ENCODE assay signal across 19 cellular contexts in the genomic region with DNA sequence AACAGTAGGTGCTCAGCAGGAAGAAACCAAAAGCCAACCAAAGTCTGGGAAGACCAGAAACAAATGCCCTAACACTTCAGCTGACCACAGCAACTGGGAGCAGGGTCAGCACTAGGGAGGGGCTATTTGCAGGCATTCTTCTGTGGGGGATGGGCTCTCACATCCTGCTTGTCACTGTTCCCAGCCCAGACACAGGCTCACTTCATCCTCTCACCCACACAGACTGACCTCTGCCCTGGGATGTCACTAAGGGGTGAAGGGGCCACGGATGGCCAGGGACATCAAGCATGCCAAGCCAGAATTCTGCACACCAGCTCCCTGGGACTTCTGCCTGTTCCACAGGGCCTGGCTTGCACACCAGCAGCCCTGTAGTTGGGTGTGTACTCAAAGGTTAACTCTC. TPM values are rescaled to one million over a fixed set of nuclear protein-coding genes. Genes with fewer than 3 reads are reported as not detected.
A peak's percentile ranks its signal among the peaks of the same experiment; 100 is the strongest.
DNase-seq lines count a peak whose midpoint lies in the region; ATAC-seq, FAIRE-seq and TF ChIP-seq lines count a peak whose summit lies in the region.
"Had no signal": no experiment of that assay in that cellular context is flagged by ENCODE, and none has a peak within 500 bp of the region (broad histone marks: within the 10 kb centered on the region; RNA-seq: fewer than 3 reads in every experiment).

No MANE protein-coding gene starts in this region.

- H3K4me1 ChIP-seq in GM23338 (ENCODE audit: insufficient read depth) (peaks cover 9% of the 10 kb centered on the region), ectodermal cell (ENCODE audit: control insufficient read depth, insufficient read depth, low read length) (peaks cover 28% of the 10 kb centered on the region), right lobe of liver (peaks cover 0 to 12% (median 3%) of the 10 kb centered on the region in 4 donors), stomach (peaks cover 10 to 13% (median 13%) of the 10 kb centered on the region in 4 donors)
- H3K4me1 ChIP-seq: A549 had no signal

- peak; percentile 25 for ATAC-seq in GM23338
- ATAC-seq in right lobe of liver: peak in 2 of 4 donors; percentile 6 to 56
- ATAC-seq in sciatic nerve: peak; percentile 76
- ATAC-seq: A549, Panc1 had no signal

- TF ChIP-seq POLR2A in right lobe of liver (IDR thresholded peaks at IDR 0.05) (no peak), stomach (IDR thresholded peaks at IDR 0.05) (no peak)

- H3K27me3 Mint-ChIP-seq in GM23338 (ENCODE audit: insufficient read depth, low read depth, poor library complexity): peaks cover 30% of the 10 kb centered on the region

- H3K9me2 ChIP-seq in GM23338 (ENCODE audit: insufficient read depth): no peaks in the 10 kb centered on the region; the same call in 1 of the 2 replicates

- FAIRE-seq in HTR-8/SVneo (lab: Jason Lieb, UNC): no peak
- FAIRE-seq: A549, G401.6, GM12891 had no signal

- H3K9me3 ChIP-seq in ectodermal cell (ENCODE audit: control insufficient read depth, low read length): no peaks in the 10 kb centered on the region
- no peaks in the 10 kb centered on the region for H3K9me3 ChIP-seq in right lobe of liver
- H3K9me3 ChIP-seq in stomach: no peaks in the 10 kb centered on the region
- H3K9me3 ChIP-seq: A549 had no signal

- H3K27ac ChIP-seq in GM23338 (ENCODE audit: low read depth): no peak overlapping the region
- peak overlapping the region; percentile 38 for H3K27ac ChIP-seq in ectodermal cell (ENCODE audit: insufficient read depth, low read depth, low read length, poor library complexity, severe bottlenecking)
- H3K27ac ChIP-seq in right lobe of liver: no peak overlapping the region
- no peak overlapping the region for H3K27ac ChIP-seq in stomach
- H3K27ac ChIP-seq: A549 had no signal

- H3K4me3 ChIP-seq in GM23338 (0 out of 2 replicates have a peak overlapping the region, but pooled peaks have one; percentile 26), ectodermal cell (ENCODE audit: insufficient read depth, low read depth, low read length) (no peak overlapping the region), right lobe of liver (no peak overlapping the region), stomach (no peak overlapping the region)
- H3K4me3 ChIP-seq: A549 had no signal

- WGBS in ectodermal cell, 2 experiments: 18 to 30% methylated on average over 1 of the region's 1 CpG
- 0% methylated on average over 1 of the region's 1 CpG for whole genome bisulfite sequencing in right lobe of liver (ENCODE audit: insufficient coverage, low coverage, low lambda C conversion rate, missing lambda C conversion rate)
- WGBS in stomach, 5 donors: 27 to 56% (median 40%) methylated on average over 1 of the region's 1 CpG

- no peaks in the 10 kb centered on the region for H3K36me3 Mint-ChIP-seq in GM23338 (ENCODE audit: low read depth)

- peak; percentile 68 for DNase-seq in GM23338 (ENCODE audit: low spot score)
- peak in 2 of 3 donors; percentile 20 to 53 for DNase-seq in right lobe of liver
- peak; percentile 73 for DNase-seq in sciatic nerve (ENCODE audit: low spot score)
- DNase-seq in DMS 273 treated with DMSO at 0.1 percent for 48 hours (lab: John Stamatoyannopoulos, UW): no peak
- no peak for DNase-seq in HTR-8/SVneo (ENCODE audit: insufficient read length, low spot score)
- DNase-seq in stomach: no peak
- DNase-seq: HFFc6, MM.1S, NCI-H1105 treated with DMSO at 0.1 percent for 48 hours, NCI-H1930, NCI-H2171, NCI-H446 treated with DMSO at 0.1 percent for 48 hours, NCI-H748 treated with DMSO at 0.1 percent for 48 hours, Right ventricle myocardium superior had no signal

- no peak for TF ChIP-seq EP300 in stomach (IDR thresholded peaks at IDR 0.05)

- H3K36me3 ChIP-seq in GM23338 (ENCODE audit: insufficient read depth) (no peaks in the 10 kb centered on the region), ectodermal cell (ENCODE audit: control insufficient read depth, insufficient read depth, low read length) (no peaks in the 10 kb centered on the region), right lobe of liver (no peaks in the 10 kb centered on the region), stomach (no peaks in the 10 kb centered on the region)

- H3F3A ChIP-seq in GM23338 (replicated peaks; ENCODE audit: low read depth): peaks cover 9% of the 10 kb centered on the region; the same call in 1 of the 2 replicates

- peak overlapping the region; percentile 8; the same call in 1 of the 2 replicates for H3K27ac Mint-ChIP-seq in GM23338
- H3K27ac Mint-ChIP-seq: HFFc6 had no signal

- H3K9me3 Mint-ChIP-seq in GM23338: no peaks in the 10 kb centered on the region
- H3K9me3 Mint-ChIP-seq: HFFc6 had no signal

- no peaks in the 10 kb centered on the region for H3K79me2 ChIP-seq in GM23338 (replicated peaks; ENCODE audit: insufficient read depth)

- H3K4me3 Mint-ChIP-seq in GM23338: no peak overlapping the region; the same call in 2 of the 3 replicates
- H3K4me3 Mint-ChIP-seq: HFFc6 had no signal

- peaks cover 23% of the 10 kb centered on the region for H3K4me1 Mint-ChIP-seq in GM23338

- H3K4me2 ChIP-seq in GM23338: peak overlapping the region; percentile 51
- H3K4me2 ChIP-seq: A549 had no signal

- H3K27me3 ChIP-seq in GM23338 (ENCODE audit: insufficient read depth): peaks cover 35% of the 10 kb centered on the region
- H3K27me3 ChIP-seq in ectodermal cell (ENCODE audit: control insufficient read depth, insufficient read depth, low read length, poor library complexity, severe bottlenecking): peaks cover 24% of the 10 kb centered on the region
- no peaks in the 10 kb centered on the region for H3K27me3 ChIP-seq in right lobe of liver
- peaks cover 0 to 24% (median 17%) of the 10 kb centered on the region in 3 donors for H3K27me3 ChIP-seq in stomach

- no peak for TF ChIP-seq CTCF in GM23338 (conservative IDR thresholded peaks at IDR 0.05; ENCODE audit: low read depth in 2 of 2)
- TF ChIP-seq CTCF in right lobe of liver (IDR thresholded peaks at IDR 0.05): no peak
- no peak for TF ChIP-seq CTCF in stomach (IDR thresholded peaks at IDR 0.05)

- intact Hi-C loops in right lobe of liver (cut with DNase I): no loop called here
- intact Hi-C loops in sciatic nerve (cut with DNase I): no loop called here
- intact Hi-C loops in stomach (cut with DNase I; ENCODE audit: low total_unique reads): no loop called here

- no peak overlapping the region; the same call in 1 of the 2 replicates for H2AFZ ChIP-seq in GM23338

- no peaks in the 10 kb centered on the region for H4K20me1 ChIP-seq in GM23338 (replicated peaks; ENCODE audit: insufficient read depth)

TF ChIP-seq in GM23338, 12 proteins besides CTCF, POLR2A, EP300 and RAD21 (continues in another document):
- TF ChIP-seq ZNF331 (CRISPR knock-in tag; IDR thresholded peaks at IDR 0.05; ENCODE audit: low read depth) (no peak), ZNF114 (CRISPR knock-in tag; IDR thresholded peaks at IDR 0.05) (no peak), NANOG (IDR thresholded peaks at IDR 0.05; ENCODE audit: borderline replicate concordance) (no peak), JUNB (IDR thresholded peaks at IDR 0.05; ENCODE audit: unreplicated experiment) (no peak)

RNA-seq across cellular contexts. Expression of a gene that starts 28.7 kb away (rescaled TPM):
- 0.39 and 1.1 TPM in 2 replicates for total RNA-seq in GM23338 (2014; rRNA removed; shearing (Covaris generic))
- 1.1 and 1.2 TPM in 2 replicates for polyA plus RNA-seq in GM23338 (2016; fragmentation: Nextera tagmentation; extraction: Ambion mirVana)
- polyA plus RNA-seq in ectodermal cell (2013, experiment 1 of 4): 1.1 TPM
- 1.2 TPM for polyA plus RNA-seq in ectodermal cell (2013, experiment 2 of 4)
- 1.4 TPM for polyA plus RNA-seq in ectodermal cell (2013, experiment 3 of 4)
- 1.9 TPM for polyA plus RNA-seq in ectodermal cell (2013, experiment 4 of 4)
- total RNA-seq in right lobe of liver: under 1 TPM in 1 of 6 experiments, not detected in 5; 0.17 TPM
- 17.7 TPM for total RNA-seq in sciatic nerve
- total RNA-seq in stomach: 1 to 10 TPM in 1 of 5 donors, under 1 TPM in 1, not detected in 3; 0.55 to 4.1 TPM
- 1 to 10 TPM; 1.5 to 2.0 (median 1.8) TPM for polyA plus RNA-seq in stomach
- total RNA-seq: HFFc6 had no signal

RNA-seq across cellular contexts. Expression of a gene that starts 32.6 kb away (rescaled TPM):
- 43.3 and 45.9 TPM in 2 replicates for total RNA-seq in GM23338 (2014; rRNA removed; shearing (Covaris generic))
- polyA plus RNA-seq in GM23338 (2016; fragmentation: Nextera tagmentation; extraction: Ambion mirVana) (20.2 and 28.0 TPM in 2 replicates), stomach (10 to 100 TPM; 10.6 to 13.1 (median 11.1) TPM)
- 62.8 TPM for polyA plus RNA-seq in ectodermal cell (2013, experiment 1 of 4)
- polyA plus RNA-seq in ectodermal cell (2013, experiment 2 of 4): 65.6 TPM
- 46.4 TPM for polyA plus RNA-seq in ectodermal cell (2013, experiment 3 of 4)
- polyA plus RNA-seq in ectodermal cell (2013, experiment 4 of 4): 51.6 TPM
- total RNA-seq in right lobe of liver (10 to 100 TPM; 11.9 to 16.2 (median 15.2) TPM), sciatic nerve (22.9 TPM), stomach (10 to 100 TPM in 2 of 5 donors, 1 to 10 TPM in 3; 1.2 to 46.3 (median 4.5) TPM)

Comparison
In these comparisons a context has a peak if more than half of its experiments do, and no peak if none do; other contexts are left out.
1. DNase-seq: peak in GM23338 (single experiment), right lobe of liver (2 of 3) and sciatic nerve (single experiment); none in DMS 273 treated with DMSO at 0.1 percent for 48 hours (single experiment), HTR-8/SVneo (single experiment) and stomach (single experiment).